2 cellular contexts compared by ENCODE assay signal in the genomic region with DNA sequence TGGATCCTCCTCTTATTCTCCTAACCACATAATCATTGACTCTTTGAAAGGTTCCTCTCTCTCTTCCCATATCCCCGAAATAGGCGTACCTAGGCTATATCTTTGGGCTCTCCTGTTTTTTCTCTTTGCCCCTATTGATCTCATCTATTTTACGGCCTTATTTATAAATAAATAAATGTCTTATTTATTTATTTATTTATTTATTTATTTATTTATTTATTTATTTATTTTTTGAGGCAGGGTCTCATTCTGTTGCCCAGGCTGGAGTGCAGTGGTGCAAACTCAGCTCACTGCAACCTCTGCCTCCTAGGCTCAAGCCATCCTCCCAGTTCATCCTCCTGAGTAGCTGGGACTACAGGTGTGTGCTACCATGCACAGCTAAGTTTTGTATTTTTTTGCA. TPM values are rescaled to one million over a fixed set of nuclear protein-coding genes. Genes with fewer than 3 reads are reported as not detected.
"Had no signal": no experiment of that assay in that cellular context is flagged by ENCODE, and none has a peak within 500 bp of the region (broad histone marks: within the 10 kb centered on the region; RNA-seq: fewer than 3 reads in every experiment).

No MANE protein-coding gene starts in this region.

RNA-seq across cellular contexts. Expression of gene LRRC36, which starts 25.8 kb away (rescaled TPM):
- total RNA-seq: G401 had no signal

RNA-seq across cellular contexts. Expression of gene TPPP3, which starts 40.8 kb away (rescaled TPM):
- total RNA-seq: GM12878 had no signal
